7 cellular contexts compared by ENCODE assay signal in genomic region chr18:79506191-79507075, GRCh38.
DNase-seq lines count a peak whose midpoint lies in the region; ATAC-seq and TF ChIP-seq lines count a peak whose summit lies in the region.

No MANE protein-coding gene starts in this region.

- peaks cover 12% of the 10 kb centered on the region for H3K4me1 ChIP-seq in hepatocyte (ENCODE audit: insufficient read depth)

- ATAC-seq in HG02678 (IDR thresholded peaks at IDR 0.05; ENCODE audit: unreplicated experiment) (peak; percentile 24), HG03097 (IDR thresholded peaks at IDR 0.05; ENCODE audit: low FRiP score, unreplicated experiment) (no peak), GM18861 (IDR thresholded peaks at IDR 0.05; ENCODE audit: unreplicated experiment) (no peak)
- no peak for ATAC-seq in activated T-helper 17 cell treated with anti-CD3 and anti-CD28 coated beads, Interleukin-2, amount 50 U/mL, for 72 hours (replicated peaks)
- peak; percentile 17 for ATAC-seq in stimulated activated naive CD8-positive, alpha-beta T cell treated with anti-CD3 and anti-CD28 coated beads, Interleukin-15, amount 100 ng/mL, for 72 hours

- no peak overlapping the region for H2AFZ ChIP-seq in hepatocyte

- peaks cover 35% of the 10 kb centered on the region for H3K36me3 Mint-ChIP-seq in activated T-helper 17 cell treated with anti-CD3 and anti-CD28 coated beads, Interleukin-2, amount 50 U/mL, for 72 hours (ENCODE audit: low read depth)

- WGBS in hepatocyte (ENCODE audit: low lambda C conversion rate, missing lambda C conversion rate) = 81% methylated on average over 20 of the region's 20 CpGs

- H3K4me3 Mint-ChIP-seq in activated T-helper 17 cell treated with anti-CD3 and anti-CD28 coated beads, Interleukin-2, amount 50 U/mL, for 72 hours = peak overlapping the region; percentile 47
- H3K4me3 Mint-ChIP-seq in stimulated activated naive CD8-positive, alpha-beta T cell treated with anti-CD3 and anti-CD28 coated beads, Interleukin-15, amount 100 ng/mL, for 72 hours = peak overlapping the region; percentile 75 to 77

- H3K4me3 ChIP-seq in hepatocyte = no peak overlapping the region

- DNase-seq in hepatocyte (ENCODE audit: low spot score) (no peak), SIG-M5 (lab: John Stamatoyannopoulos, UW) (no peak)
- no peak for DNase-seq in stimulated activated naive CD8-positive, alpha-beta T cell treated with anti-CD3 and anti-CD28 coated beads, Interleukin-15, amount 100 ng/mL, for 72 hours

- no peaks in the 10 kb centered on the region for H4K20me1 ChIP-seq in hepatocyte (ENCODE audit: insufficient read depth, poor library complexity, severe bottlenecking)

- TF ChIP-seq CTCF in hepatocyte (IDR thresholded peaks at IDR 0.05; ENCODE audit: poor library complexity) = no peak

- peaks cover 32% of the 10 kb centered on the region for H3K4me1 Mint-ChIP-seq in activated T-helper 17 cell treated with anti-CD3 and anti-CD28 coated beads, Interleukin-2, amount 50 U/mL, for 72 hours
- H3K4me1 Mint-ChIP-seq in stimulated activated naive CD8-positive, alpha-beta T cell treated with anti-CD3 and anti-CD28 coated beads, Interleukin-15, amount 100 ng/mL, for 72 hours = peaks cover 78% of the 10 kb centered on the region

- peak overlapping the region; percentile 48 for H3K27ac Mint-ChIP-seq in activated T-helper 17 cell treated with anti-CD3 and anti-CD28 coated beads, Interleukin-2, amount 50 U/mL, for 72 hours
- peak overlapping the region; percentile 94 to 96 for H3K27ac Mint-ChIP-seq in stimulated activated naive CD8-positive, alpha-beta T cell treated with anti-CD3 and anti-CD28 coated beads, Interleukin-15, amount 100 ng/mL, for 72 hours

- H3K9me2 ChIP-seq in hepatocyte (replicated peaks; ENCODE audit: insufficient read depth) = no peaks in the 10 kb centered on the region

- peak overlapping the region; percentile 71 for H3K4me2 ChIP-seq in hepatocyte

- no peaks in the 10 kb centered on the region for H3K27me3 Mint-ChIP-seq in activated T-helper 17 cell treated with anti-CD3 and anti-CD28 coated beads, Interleukin-2, amount 50 U/mL, for 72 hours
- no peaks in the 10 kb centered on the region for H3K27me3 Mint-ChIP-seq in stimulated activated naive CD8-positive, alpha-beta T cell treated with anti-CD3 and anti-CD28 coated beads, Interleukin-15, amount 100 ng/mL, for 72 hours

- H3K36me3 ChIP-seq in hepatocyte (replicated peaks; ENCODE audit: insufficient read depth, low read depth) = no peaks in the 10 kb centered on the region

- H3K27ac ChIP-seq in hepatocyte = peak overlapping the region; percentile 63

- no peaks in the 10 kb centered on the region for H3K79me2 ChIP-seq in hepatocyte

- H3K9me3 ChIP-seq in hepatocyte (ENCODE audit: low read depth) = no peaks in the 10 kb centered on the region

- H3K27me3 ChIP-seq in hepatocyte = peaks cover 4% of the 10 kb centered on the region

- H3K9me3 Mint-ChIP-seq in activated T-helper 17 cell treated with anti-CD3 and anti-CD28 coated beads, Interleukin-2, amount 50 U/mL, for 72 hours = no peaks in the 10 kb centered on the region
- no peaks in the 10 kb centered on the region for H3K9me3 Mint-ChIP-seq in stimulated activated naive CD8-positive, alpha-beta T cell treated with anti-CD3 and anti-CD28 coated beads, Interleukin-15, amount 100 ng/mL, for 72 hours

Comparison
In these comparisons a context has a peak if more than half of its experiments do, and no peak if none do; other contexts are left out.
1. ATAC-seq: peak in HG02678 (single experiment) and stimulated activated naive CD8-positive, alpha-beta T cell treated with anti-CD3 and anti-CD28 coated beads, Interleukin-15, amount 100 ng/mL, for 72 hours (single experiment); none in activated T-helper 17 cell treated with anti-CD3 and anti-CD28 coated beads, Interleukin-2, amount 50 U/mL, for 72 hours (single experiment), HG03097 (single experiment) and GM18861 (single experiment).